15 cellular contexts compared by ENCODE assay signal in the genomic region with DNA sequence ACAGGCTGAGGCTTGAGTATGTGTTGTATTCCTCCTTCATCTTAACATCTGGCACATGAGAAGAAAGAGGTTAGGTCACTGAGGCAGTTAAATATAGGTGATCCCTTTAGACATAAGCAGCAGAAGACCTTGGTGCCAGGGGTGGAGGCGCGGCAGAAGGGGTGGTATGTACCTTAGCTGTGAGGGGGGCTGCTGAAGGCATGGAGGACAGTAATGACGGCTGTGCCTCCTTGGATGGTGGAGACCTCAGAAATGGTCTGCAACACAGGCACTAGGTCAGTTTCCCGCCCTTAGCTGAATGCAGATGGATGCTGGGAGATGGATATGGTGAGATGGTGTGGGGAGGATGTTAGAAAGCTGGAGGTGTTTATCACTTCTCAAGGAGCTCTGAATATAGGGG. TPM values are rescaled to one million over a fixed set of nuclear protein-coding genes. Genes with fewer than 3 reads are reported as not detected.
DNase-seq lines count a peak whose midpoint lies in the region; ATAC-seq and TF ChIP-seq lines count a peak whose summit lies in the region.
"Had no signal": no experiment of that assay in that cellular context is flagged by ENCODE, and none has a peak within 500 bp of the region (broad histone marks: within the 10 kb centered on the region; RNA-seq: fewer than 3 reads in every experiment).

No MANE protein-coding gene starts in this region.

- TF ChIP-seq CTCF in activated CD8-positive, alpha-beta T cell treated with anti-CD3 and anti-CD28 coated beads for 36 hours (IDR thresholded peaks at IDR 0.05): no peak
- TF ChIP-seq CTCF in type B pancreatic cell (conservative IDR thresholded peaks at IDR 0.05): no peak
- TF ChIP-seq CTCF in thyroid gland (IDR thresholded peaks at IDR 0.05): no peak

- H3K4me1 ChIP-seq in thyroid gland: peaks cover 17 to 20% of the 10 kb centered on the region in 2 donors

- no peak for DNase-seq in activated CD8-positive, alpha-beta T cell treated with anti-CD3 and anti-CD28 coated beads, Interleukin-2, amount 10 ng/mL, durations not matched to agents 7 days and 5 days
- no peak for DNase-seq in activated CD8-positive, alpha-beta T cell treated with anti-CD3 and anti-CD28 coated beads for 36 hours
- no peak for DNase-seq in T-cell
- no peak for DNase-seq in memory B cell (ENCODE audit: low spot score in 2 of 2)
- DNase-seq in type B pancreatic cell (ENCODE audit: extremely low spot score, unreplicated experiment): no peak
- DNase-seq in stimulated activated CD4-positive, alpha-beta T cell treated with anti-CD3 and anti-CD28 coated beads, Interleukin-2, amount 100 ng/mL, for 48 hours: no peak
- DNase-seq in occipital lobe (lab: John Stamatoyannopoulos, UW): no peak
- no peak for DNase-seq in thyroid gland
- DNase-seq: activated naive CD4-positive, alpha-beta T cell treated with anti-CD3 and anti-CD28 coated beads, Interleukin-2, amount 50 U/mL, for 16 hours; DND-41; effector CD8-positive, alpha-beta T cell; hypothalamus; NCI-H1436 treated with DMSO at 0.1 percent for 48 hours; NCI-H510A treated with DMSO at 0.1 percent for 48 hours; testis had no signal

- POLR2A ChIA-PET in activated CD8-positive, alpha-beta T cell treated with anti-CD3 and anti-CD28 coated beads, Interleukin-2, amount 10 ng/mL, durations not matched to agents 7 days and 5 days (lab: Charles Lee): no interaction called here
- POLR2A ChIA-PET in activated CD8-positive, alpha-beta T cell treated with anti-CD3 and anti-CD28 coated beads for 36 hours (lab: Charles Lee): interaction anchor here (1.0 to 1.1 kb wide), 2 partner anchors 44 to 56 kb away, joined by 3 to 4 read pairs; a partner anchor contains a TSS
- POLR2A ChIA-PET in T-cell (lab: Charles Lee): interaction anchor here (0.5 to 0.6 kb wide), 3 partner anchors 72 to 276 kb away, joined by 3 to 6 read pairs (median 6); no protein-coding TSS in a partner anchor

- H3K36me3 Mint-ChIP-seq in activated CD8-positive, alpha-beta T cell treated with anti-CD3 and anti-CD28 coated beads, Interleukin-2, amount 10 ng/mL, durations not matched to agents 7 days and 5 days (ENCODE audit: low read depth): peaks cover 53% of the 10 kb centered on the region
- H3K36me3 Mint-ChIP-seq in activated CD8-positive, alpha-beta T cell treated with anti-CD3 and anti-CD28 coated beads for 36 hours (ENCODE audit: low read depth): peaks cover 32% of the 10 kb centered on the region
- H3K36me3 Mint-ChIP-seq in T-cell: peaks cover 14% of the 10 kb centered on the region
- H3K36me3 Mint-ChIP-seq in memory B cell: peaks cover 14% of the 10 kb centered on the region
- peaks cover 4% of the 10 kb centered on the region for H3K36me3 Mint-ChIP-seq in type B pancreatic cell

- H3K27me3 ChIP-seq in thyroid gland: no peaks in the 10 kb centered on the region
- H3K27me3 ChIP-seq: testis had no signal

- H3K9me3 Mint-ChIP-seq in activated CD8-positive, alpha-beta T cell treated with anti-CD3 and anti-CD28 coated beads, Interleukin-2, amount 10 ng/mL, durations not matched to agents 7 days and 5 days (ENCODE audit: insufficient read depth): no peaks in the 10 kb centered on the region
- H3K9me3 Mint-ChIP-seq in activated CD8-positive, alpha-beta T cell treated with anti-CD3 and anti-CD28 coated beads for 36 hours: no peaks in the 10 kb centered on the region
- H3K9me3 Mint-ChIP-seq in T-cell (no peaks in the 10 kb centered on the region), memory B cell (no peaks in the 10 kb centered on the region), type B pancreatic cell (no peaks in the 10 kb centered on the region)

- H3K4me3 ChIP-seq in thyroid gland (replicated peaks in 1 of 3): no peak overlapping the region
- H3K4me3 ChIP-seq: testis had no signal

- no peak for TF ChIP-seq POLR2A in thyroid gland (IDR thresholded peaks at IDR 0.05)

- H3K27ac Mint-ChIP-seq in activated CD8-positive, alpha-beta T cell treated with anti-CD3 and anti-CD28 coated beads, Interleukin-2, amount 10 ng/mL, durations not matched to agents 7 days and 5 days: peak overlapping the region; percentile 44
- H3K27ac Mint-ChIP-seq in activated CD8-positive, alpha-beta T cell treated with anti-CD3 and anti-CD28 coated beads for 36 hours: no peak overlapping the region
- H3K27ac Mint-ChIP-seq in T-cell (peak overlapping the region; percentile 8 to 34), memory B cell (peak overlapping the region; percentile 71), type B pancreatic cell (peak overlapping the region; percentile 50)

- peaks cover 18% of the 10 kb centered on the region for H3K4me1 Mint-ChIP-seq in activated CD8-positive, alpha-beta T cell treated with anti-CD3 and anti-CD28 coated beads, Interleukin-2, amount 10 ng/mL, durations not matched to agents 7 days and 5 days (ENCODE audit: low read depth)
- H3K4me1 Mint-ChIP-seq in activated CD8-positive, alpha-beta T cell treated with anti-CD3 and anti-CD28 coated beads for 36 hours (ENCODE audit: low read depth): peaks cover 13% of the 10 kb centered on the region
- H3K4me1 Mint-ChIP-seq in T-cell (peaks cover 16 to 22% (median 17%) of the 10 kb centered on the region in 3 donors), memory B cell (peaks cover 18% of the 10 kb centered on the region), type B pancreatic cell (ENCODE audit: unreplicated experiment) (peaks cover 54% of the 10 kb centered on the region)

- WGBS in thyroid gland, 2 donors: 97% methylated on average over 4 of the region's 4 CpGs

- intact Hi-C loops in activated CD8-positive, alpha-beta T cell treated with anti-CD3 and anti-CD28 coated beads for 36 hours (cut with micrococcal nuclease): no loop called here
- intact Hi-C loops in thyroid gland (cut with DNase I): no loop called here

- no peak overlapping the region for H3K27ac ChIP-seq in thyroid gland

- CTCF ChIA-PET in activated CD8-positive, alpha-beta T cell treated with anti-CD3 and anti-CD28 coated beads, Interleukin-2, amount 10 ng/mL, durations not matched to agents 7 days and 5 days (lab: Charles Lee): interaction anchor here (0.6 to 2.3 kb wide), 2 partner anchors 9 to 13 kb away, joined by 3 to 16 read pairs; no protein-coding TSS in a partner anchor
- CTCF ChIA-PET in activated CD8-positive, alpha-beta T cell treated with anti-CD3 and anti-CD28 coated beads for 36 hours (lab: Charles Lee): interaction anchor here (3.7 kb wide), 1 partner anchor 12 kb away, joined by 32 read pairs; no protein-coding TSS in a partner anchor
- CTCF ChIA-PET in T-cell (lab: Charles Lee): interaction anchor here in 1 of 2 donors (0.6 kb wide), 2 partner anchors 48 to 123 kb away, joined by 3 to 9 read pairs; no protein-coding TSS in a partner anchor

- H3K27me3 Mint-ChIP-seq in activated CD8-positive, alpha-beta T cell treated with anti-CD3 and anti-CD28 coated beads, Interleukin-2, amount 10 ng/mL, durations not matched to agents 7 days and 5 days (ENCODE audit: low read depth): no peaks in the 10 kb centered on the region
- H3K27me3 Mint-ChIP-seq in activated CD8-positive, alpha-beta T cell treated with anti-CD3 and anti-CD28 coated beads for 36 hours: no peaks in the 10 kb centered on the region
- H3K27me3 Mint-ChIP-seq in T-cell: no peaks in the 10 kb centered on the region
- no peaks in the 10 kb centered on the region for H3K27me3 Mint-ChIP-seq in memory B cell
- H3K27me3 Mint-ChIP-seq in type B pancreatic cell: no peaks in the 10 kb centered on the region

- peaks cover 15 to 29% of the 10 kb centered on the region in 2 donors for H3K36me3 ChIP-seq in thyroid gland

- no peak overlapping the region for H3K4me3 Mint-ChIP-seq in activated CD8-positive, alpha-beta T cell treated with anti-CD3 and anti-CD28 coated beads, Interleukin-2, amount 10 ng/mL, durations not matched to agents 7 days and 5 days
- no peak overlapping the region for H3K4me3 Mint-ChIP-seq in activated CD8-positive, alpha-beta T cell treated with anti-CD3 and anti-CD28 coated beads for 36 hours
- no peak overlapping the region for H3K4me3 Mint-ChIP-seq in T-cell
- H3K4me3 Mint-ChIP-seq in memory B cell: no peak overlapping the region
- peak overlapping the region; percentile 21 for H3K4me3 Mint-ChIP-seq in type B pancreatic cell

- H3K9me3 ChIP-seq in thyroid gland: no peaks in the 10 kb centered on the region
- H3K9me3 ChIP-seq: testis had no signal

- ATAC-seq in activated CD8-positive, alpha-beta T cell treated with anti-CD3 and anti-CD28 coated beads, Interleukin-2, amount 10 ng/mL, durations not matched to agents 7 days and 5 days: no peak
- ATAC-seq in activated CD8-positive, alpha-beta T cell treated with anti-CD3 and anti-CD28 coated beads for 36 hours: no peak
- no peak for ATAC-seq in T-cell (replicated peaks in 1 of 4)
- ATAC-seq in memory B cell (ENCODE audit: low read depth): no peak

RNA-seq across cellular contexts. Expression of gene PNMA1, which starts 1.5 kb away (rescaled TPM):
- 10 to 100 TPM; 24.4 to 25.6 TPM for total RNA-seq in activated CD8-positive, alpha-beta T cell treated with anti-CD3 and anti-CD28 coated beads, Interleukin-2, amount 10 ng/mL, durations not matched to agents 7 days and 5 days
- total RNA-seq in activated CD8-positive, alpha-beta T cell treated with anti-CD3 and anti-CD28 coated beads for 36 hours: 10 to 100 TPM; 22.9 to 24.1 TPM
- total RNA-seq in T-cell (10 to 100 TPM; 36.2 to 57.9 (median 53.4) TPM), type B pancreatic cell (ENCODE audit: low replicate concordance) (35.5 and 64.8 TPM in 2 replicates), occipital lobe (76.1 TPM), thyroid gland (10 to 100 TPM; 21.7 to 27.7 (median 24.7) TPM)
